In genomic region chr5:14415516-14416074, GRCh38 we compare ENCODE assay signal across 12 cellular contexts.
DNase-seq lines count a peak whose midpoint lies in the region; ATAC-seq and TF ChIP-seq lines count a peak whose summit lies in the region.
"Had no signal": no experiment of that assay in that cellular context is flagged by ENCODE, and none has a peak within 500 bp of the region (broad histone marks: within the 10 kb centered on the region; RNA-seq: fewer than 3 reads in every experiment).

No MANE protein-coding gene starts in this region.

- no peaks in the 10 kb centered on the region for H3K9me3 Mint-ChIP-seq in endothelial cell (ENCODE audit: unreplicated experiment)

- TF ChIP-seq CTCF in endothelial cell (IDR thresholded peaks at IDR 0.05; ENCODE audit: unreplicated experiment), result no peak

- H3K27me3 Mint-ChIP-seq in T-helper 17 cell, result no peaks in the 10 kb centered on the region
- peaks cover 12% of the 10 kb centered on the region for H3K27me3 Mint-ChIP-seq in endothelial cell (ENCODE audit: unreplicated experiment)

- no peaks in the 10 kb centered on the region for H3K9me3 ChIP-seq in T-helper 17 cell (ENCODE audit: control insufficient read depth, low read length, poor library complexity, severe bottlenecking)
- no peaks in the 10 kb centered on the region for H3K9me3 ChIP-seq in MG63
- H3K9me3 ChIP-seq: breast epithelium, gastrocnemius medialis had no signal

- peak overlapping the region; percentile 85 for H3K4me3 Mint-ChIP-seq in T-helper 17 cell
- H3K4me3 Mint-ChIP-seq in endothelial cell (ENCODE audit: unreplicated experiment), result no peak overlapping the region
- H3K4me3 Mint-ChIP-seq: CD14-positive monocyte had no signal

- H3K36me3 ChIP-seq in MG63, result peaks cover 98% of the 10 kb centered on the region
- H3K36me3 ChIP-seq: breast epithelium had no signal

- no peaks in the 10 kb centered on the region for H3K27me3 ChIP-seq in MG63
- H3K27me3 ChIP-seq: breast epithelium, gastrocnemius medialis had no signal

- H3K4me3 ChIP-seq in MG63, result no peak overlapping the region
- H3K4me3 ChIP-seq: breast epithelium, gastrocnemius medialis had no signal

- ATAC-seq in T-helper 17 cell (no peak), GM19467 (IDR thresholded peaks at IDR 0.05; ENCODE audit: unreplicated experiment) (no peak), GM21390 (IDR thresholded peaks at IDR 0.05; ENCODE audit: unreplicated experiment) (no peak)
- ATAC-seq: gastrocnemius medialis, Right ventricle myocardium inferior had no signal

- H3K4me1 Mint-ChIP-seq in T-helper 17 cell (peaks cover 53% of the 10 kb centered on the region), endothelial cell (ENCODE audit: unreplicated experiment) (peaks cover 42% of the 10 kb centered on the region)
- H3K4me1 Mint-ChIP-seq: CD14-positive monocyte had no signal

- H3K36me3 Mint-ChIP-seq in T-helper 17 cell (ENCODE audit: low read depth), result peaks cover 5% of the 10 kb centered on the region
- H3K36me3 Mint-ChIP-seq in endothelial cell (ENCODE audit: low read depth, unreplicated experiment), result peaks cover 63% of the 10 kb centered on the region

- H3K27ac Mint-ChIP-seq in T-helper 17 cell (peak overlapping the region; percentile 98), endothelial cell (ENCODE audit: unreplicated experiment) (peak overlapping the region; percentile 45)

- peak; percentile 17 for DNase-seq in stimulated activated naive CD4-positive, alpha-beta T cell treated with Interleukin-2 at 50 U/mL for 16 hours (lab: John Stamatoyannopoulos, UW)
- no peak for DNase-seq in stimulated activated naive CD4-positive, alpha-beta T cell (lab: John Stamatoyannopoulos, UW)
- DNase-seq in T-helper 17 cell (no peak), endothelial cell (ENCODE audit: low spot score) (no peak), MG63 (no peak), OCI-M1 (lab: John Stamatoyannopoulos, UW) (no peak)
- DNase-seq: gastrocnemius medialis had no signal
